ENCODE assay signal across 24 cellular contexts in the genomic region with DNA sequence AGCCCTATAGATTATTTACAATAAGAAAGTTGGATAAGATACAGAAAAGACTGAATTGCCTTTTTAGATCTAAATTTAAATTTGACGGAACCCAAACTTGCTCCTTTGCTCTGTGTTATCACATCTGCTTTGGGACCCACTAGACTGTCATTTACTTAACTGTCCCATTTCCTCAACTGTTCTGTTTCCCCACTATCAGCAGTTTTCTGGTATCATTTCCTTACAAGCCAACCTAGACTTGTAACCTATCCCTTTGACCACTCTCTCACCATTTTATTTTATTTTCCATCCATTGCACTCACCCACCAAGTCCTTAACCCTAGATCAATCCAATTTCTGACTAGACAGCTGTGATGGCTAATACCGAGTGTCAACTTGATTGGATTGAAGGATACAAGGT. TPM values are rescaled to one million over a fixed set of nuclear protein-coding genes. Genes with fewer than 3 reads are reported as not detected.
"Had no signal": no experiment of that assay in that cellular context is flagged by ENCODE, and none has a peak within 500 bp of the region (broad histone marks: within the 10 kb centered on the region; RNA-seq: fewer than 3 reads in every experiment).

No MANE protein-coding gene starts in this region.

- H2AFZ ChIP-seq: PC-9 had no signal

- H3K9me3 ChIP-seq: breast epithelium had no signal

- H3K27ac ChIP-seq: breast epithelium, PC-9, VCaP had no signal

- H3K9me3 Mint-ChIP-seq: activated naive CD4-positive, alpha-beta T cell treated with anti-CD3 and anti-CD28 coated beads, Interleukin-2, amount 50 U/mL, for 24 hours; activated T-cell treated with anti-CD3 and anti-CD28 coated beads, Interleukin-2, amount 50 U/mL, for 24 hours; activated T-helper 1 cell treated with anti-CD3 and anti-CD28 coated beads, Interleukin-12 subunit alpha, Interleukin-12 subunit beta, Interleukin-2, Interleukin-4 antibody, amounts not matched to agents 30 ng/mL and 10 ng/mL and 1 ng/mL, durations not matched to agents 14 hours and 24 hours and 36 hours had no signal

- H3K27ac Mint-ChIP-seq: activated CD8-positive, alpha-beta memory T cell treated with anti-CD3 and anti-CD28 coated beads, Interleukin-2, amount 10 ng/mL, durations not matched to agents 7 days and 5 days; activated naive CD4-positive, alpha-beta T cell treated with anti-CD3 and anti-CD28 coated beads, Interleukin-2, amount 50 U/mL, for 24 hours; activated T-cell treated with anti-CD3 and anti-CD28 coated beads, Interleukin-2, amount 50 U/mL, for 24 hours; activated T-helper 1 cell treated with anti-CD3 and anti-CD28 coated beads, Interleukin-12 subunit alpha, Interleukin-12 subunit beta, Interleukin-2, Interleukin-4 antibody, amounts not matched to agents 30 ng/mL and 10 ng/mL and 1 ng/mL, durations not matched to agents 14 hours and 24 hours and 36 hours; T-helper 1 cell treated with Interleukin-12 subunit alpha and Interleukin-12 subunit beta and Interleukin-4 antibody, amounts not matched to agents 30 μg/mL and 1 μg/mL, for 36 hours had no signal

- H3K36me3 Mint-ChIP-seq: activated naive CD4-positive, alpha-beta T cell treated with anti-CD3 and anti-CD28 coated beads, Interleukin-2, amount 50 U/mL, for 24 hours had no signal

- H3K36me3 ChIP-seq: breast epithelium had no signal

- H3K4me3 Mint-ChIP-seq: activated CD8-positive, alpha-beta memory T cell treated with anti-CD3 and anti-CD28 coated beads, Interleukin-2, amount 10 ng/mL, durations not matched to agents 7 days and 5 days; activated naive CD4-positive, alpha-beta T cell treated with anti-CD3 and anti-CD28 coated beads, Interleukin-2, amount 50 U/mL, for 24 hours; activated T-cell treated with anti-CD3 and anti-CD28 coated beads, Interleukin-2, amount 50 U/mL, for 24 hours; activated T-helper 1 cell treated with anti-CD3 and anti-CD28 coated beads, Interleukin-12 subunit alpha, Interleukin-12 subunit beta, Interleukin-2, Interleukin-4 antibody, amounts not matched to agents 30 ng/mL and 10 ng/mL and 1 ng/mL, durations not matched to agents 14 hours and 24 hours and 36 hours; T-helper 1 cell treated with Interleukin-12 subunit alpha and Interleukin-12 subunit beta and Interleukin-4 antibody, amounts not matched to agents 30 μg/mL and 1 μg/mL, for 36 hours had no signal

- H3K27me3 Mint-ChIP-seq: activated CD8-positive, alpha-beta memory T cell treated with anti-CD3 and anti-CD28 coated beads, Interleukin-2, amount 10 ng/mL, durations not matched to agents 7 days and 5 days; activated naive CD4-positive, alpha-beta T cell treated with anti-CD3 and anti-CD28 coated beads, Interleukin-2, amount 50 U/mL, for 24 hours; activated T-cell treated with anti-CD3 and anti-CD28 coated beads, Interleukin-2, amount 50 U/mL, for 24 hours had no signal

- H3K4me2 ChIP-seq: PC-9 had no signal

- H3K4me1 ChIP-seq: breast epithelium had no signal

- DNase-seq: activated CD4-positive, alpha-beta T cell treated with anti-CD3 and anti-CD28 coated beads, Interleukin-2, amount 50 U/mL, for 1 hour; activated CD4-positive, CD25-positive, alpha-beta regulatory T cell; activated CD8-positive, alpha-beta memory T cell treated with anti-CD3 and anti-CD28 coated beads, Interleukin-2, amount 10 ng/mL, durations not matched to agents 7 days and 5 days; activated effector memory CD4-positive, alpha-beta T cell treated with Interleukin-2 at 50 U/mL for 16 hours; activated naive CD4-positive, alpha-beta T cell; activated T-cell treated with anti-CD3 and anti-CD28 coated beads, Interleukin-2, amount 50 U/mL, for 24 hours; aorta; caudate nucleus; NCI-H1105 treated with DMSO at 0.1 percent for 48 hours; NCI-H146; NCI-H1930; NCI-H2171 treated with DMSO at 0.1 percent for 48 hours; NCI-H226; NCI-H510A; NCI-H526 treated with DMSO at 0.1 percent for 48 hours; PC-9; SHP77 treated with DMSO at 0.1 percent for 48 hours; T1000 had no signal

- ATAC-seq: activated CD8-positive, alpha-beta memory T cell treated with anti-CD3 and anti-CD28 coated beads, Interleukin-2, amount 10 ng/mL, durations not matched to agents 7 days and 5 days had no signal

- H3K27me3 ChIP-seq: breast epithelium had no signal

- H3K4me1 Mint-ChIP-seq: activated CD8-positive, alpha-beta memory T cell treated with anti-CD3 and anti-CD28 coated beads, Interleukin-2, amount 10 ng/mL, durations not matched to agents 7 days and 5 days had no signal

- H3K4me3 ChIP-seq: breast epithelium, PC-9 had no signal

RNA-seq across cellular contexts. Expression of gene CD28, which starts 38.6 kb away (rescaled TPM):
- total RNA-seq: PC-9, SK-MEL-5 had no signal
